ENCODE assay signal across 20 cellular contexts in genomic region chr2:237935740-237936452, GRCh38. TPM values are rescaled to one million over a fixed set of nuclear protein-coding genes. Genes with fewer than 3 reads are reported as not detected.
DNase-seq lines count a peak whose midpoint lies in the region; ATAC-seq and TF ChIP-seq lines count a peak whose summit lies in the region.
"Had no signal": no experiment of that assay in that cellular context is flagged by ENCODE, and none has a peak within 500 bp of the region (broad histone marks: within the 10 kb centered on the region; RNA-seq: fewer than 3 reads in every experiment).

No MANE protein-coding gene starts in this region.

- no peak overlapping the region for H3K4me3 ChIP-seq in heart left ventricle
- no peak overlapping the region for H3K4me3 ChIP-seq in right atrium auricular region
- no peak overlapping the region for H3K4me3 ChIP-seq in fibroblast of villous mesenchyme (ENCODE audit: low read depth, low read length)
- no peak overlapping the region for H3K4me3 ChIP-seq in spleen
- H3K4me3 ChIP-seq: cardiac muscle cell, suprapubic skin had no signal

- TF ChIP-seq CTCF in heart left ventricle (IDR thresholded peaks at IDR 0.05), result no peak
- TF ChIP-seq CTCF in right atrium auricular region (IDR thresholded peaks at IDR 0.05), result no peak
- TF ChIP-seq CTCF in RWPE1 (conservative IDR thresholded peaks at IDR 0.05; ENCODE audit: low read depth), result no peak
- no peak for TF ChIP-seq CTCF in fibroblast of villous mesenchyme (IDR thresholded peaks at IDR 0.05; ENCODE audit: insufficient read depth, low read depth, low read length)
- TF ChIP-seq CTCF in spleen (IDR thresholded peaks at IDR 0.05 in 8 of 11, conservative IDR thresholded peaks at IDR 0.05 in 3 of 11), result no peak

- CTCF ChIA-PET in RWPE1 (lab: Yijun Ruan, JAX), result no interaction called here

- DNase-seq in heart left ventricle (peak in 2 of 5 donors; percentile 46 to 65), right atrium auricular region (ENCODE audit: low spot score) (no peak), RWPE1 (ENCODE audit: low spot score) (peak; percentile 65), fibroblast of villous mesenchyme (ENCODE audit: low read depth) (peak; percentile 31), spleen (peak; percentile 42), AG08396 (ENCODE audit: low spot score) (no peak), NCI-H510A (lab: John Stamatoyannopoulos, UW) (no peak)
- DNase-seq: activated CD8-positive, alpha-beta T cell treated with anti-CD3 and anti-CD28 coated beads, Interleukin-2, amount 10 ng/mL, durations not matched to agents 7 days and 5 days; activated T-cell treated with anti-CD3 and anti-CD28 coated beads, Interleukin-2, amount 50 U/mL, for 72 hours; Caco-2; effector CD4-positive, alpha-beta T cell; H9; immature natural killer cell; NCI-H187 treated with DMSO at 0.1 percent for 48 hours; NCI-H526 treated with DMSO at 0.1 percent for 48 hours; stimulated activated CD4-positive, alpha-beta T cell treated with anti-CD3 and anti-CD28 coated beads, Interleukin-1b, Interleukin-23, amount 100 ng/mL, for 48 hours had no signal

- TF ChIP-seq POLR2A in heart left ventricle (IDR thresholded peaks at IDR 0.05), result no peak
- TF ChIP-seq POLR2A in spleen (IDR thresholded peaks at IDR 0.05), result no peak

- WGBS in heart left ventricle, 4 donors, result 68 to 79% (median 73%) methylated on average over 11 of the region's 11 CpGs
- 76 to 81% (median 78%) methylated on average over 11 of the region's 11 CpGs for WGBS in spleen, 5 donors

- H3K9me3 ChIP-seq in heart left ventricle (no peaks in the 10 kb centered on the region), right atrium auricular region (no peaks in the 10 kb centered on the region), spleen (peaks cover 0 to 2% (median 0%) of the 10 kb centered on the region in 8 donors)
- H3K9me3 ChIP-seq: Caco-2, suprapubic skin had no signal

- no peaks in the 10 kb centered on the region for H3K27me3 ChIP-seq in heart left ventricle
- no peaks in the 10 kb centered on the region for H3K27me3 ChIP-seq in right atrium auricular region
- H3K27me3 ChIP-seq in spleen (replicated peaks in 1 of 7), result no peaks in the 10 kb centered on the region
- H3K27me3 ChIP-seq: cardiac muscle cell, suprapubic skin had no signal

- ATAC-seq in heart left ventricle (peak in 3 of 4 donors; percentile 60 to 95 (median 82)), HG03469 (IDR thresholded peaks at IDR 0.05; ENCODE audit: unreplicated experiment) (no peak)
- ATAC-seq: activated CD8-positive, alpha-beta T cell treated with anti-CD3 and anti-CD28 coated beads, Interleukin-2, amount 10 ng/mL, durations not matched to agents 7 days and 5 days; activated T-cell treated with anti-CD3 and anti-CD28 coated beads, Interleukin-2, amount 50 U/mL, for 72 hours had no signal

- intact Hi-C loops in heart left ventricle (cut with DNase I), result no loop called here
- intact Hi-C loops in spleen (cut with DNase I; ENCODE audit: low total_unique reads), result no loop called here

- H3K36me3 ChIP-seq in heart left ventricle, result no peaks in the 10 kb centered on the region
- no peaks in the 10 kb centered on the region for H3K36me3 ChIP-seq in right atrium auricular region
- H3K36me3 ChIP-seq in spleen, result no peaks in the 10 kb centered on the region
- H3K36me3 ChIP-seq: cardiac muscle cell, suprapubic skin had no signal

- peaks cover 0 to 20% (median 1%) of the 10 kb centered on the region in 12 donors for H3K4me1 ChIP-seq in heart left ventricle
- no peaks in the 10 kb centered on the region for H3K4me1 ChIP-seq in right atrium auricular region
- peaks cover 0 to 4% (median 0%) of the 10 kb centered on the region in 6 donors for H3K4me1 ChIP-seq in spleen

- POLR2A ChIA-PET in RWPE1 (lab: Yijun Ruan, JAX; ENCODE audit: low non-redundant PET), result no interaction called here

- peak overlapping the region in 1 of 12 donors; percentile 24 for H3K27ac ChIP-seq in heart left ventricle
- H3K27ac ChIP-seq in right atrium auricular region, result no peak overlapping the region
- peak overlapping the region; percentile 65 for H3K27ac ChIP-seq in RWPE1
- H3K27ac ChIP-seq in spleen, result no peak overlapping the region
- H3K27ac ChIP-seq: cardiac muscle cell, suprapubic skin, VCaP had no signal

RNA-seq across cellular contexts. Expression of gene UBE2F, which starts 30.9 kb away (rescaled TPM):
- total RNA-seq in heart left ventricle, result 10 to 100 TPM; 54.2 to 73.8 (median 60.6) TPM
- polyA plus RNA-seq in heart left ventricle, result 10 to 100 TPM; 56.4 to 83.4 TPM
- 10 to 100 TPM; 78.4 to 79.6 TPM for total RNA-seq in right atrium auricular region
- total RNA-seq in fibroblast of villous mesenchyme, result 49.3 and 81.6 TPM in 2 replicates
- total RNA-seq in spleen, result 10 to 100 TPM; 32.1 to 73.9 (median 48.9) TPM
- polyA plus RNA-seq in spleen, result 10 to 100 TPM; 34.3 to 49.3 (median 46.0) TPM

Comparison
In these comparisons a context has a peak if more than half of its experiments do, and no peak if none do; other contexts are left out.
1. DNase-seq: peak in RWPE1 (single experiment), fibroblast of villous mesenchyme (single experiment) and spleen (single experiment); none in right atrium auricular region (single experiment), AG08396 (single experiment) and NCI-H510A (single experiment).